11 cellular contexts compared by ENCODE assay signal in the genomic region with DNA sequence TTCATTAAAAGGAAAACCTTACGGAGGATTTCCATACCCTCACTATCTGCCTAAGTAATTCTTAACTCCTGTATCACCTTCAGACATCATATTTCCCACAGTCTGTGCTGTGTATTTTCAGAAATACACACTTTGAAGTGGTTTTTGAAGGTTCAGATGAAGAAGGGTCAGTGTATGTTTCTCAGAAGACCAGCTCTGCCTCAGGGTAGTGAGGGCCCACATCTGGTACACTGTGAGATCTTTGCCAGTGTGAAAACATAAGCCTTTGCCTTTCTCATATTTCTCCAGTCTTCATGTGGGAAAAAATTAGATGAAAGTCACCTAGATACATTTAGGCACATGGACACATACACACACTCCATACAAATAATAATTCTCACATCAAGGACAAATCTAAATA.
"Had no signal": no experiment of that assay in that cellular context is flagged by ENCODE, and none has a peak within 500 bp of the region (broad histone marks: within the 10 kb centered on the region; RNA-seq: fewer than 3 reads in every experiment).

No MANE protein-coding gene starts in this region.

- H3K9me3 ChIP-seq: upper lobe of left lung had no signal

- H3K4me1 ChIP-seq: upper lobe of left lung had no signal

- H3K36me3 ChIP-seq: upper lobe of left lung had no signal

- H3K27me3 ChIP-seq: upper lobe of left lung had no signal

- DNase-seq: activated CD4-positive, alpha-beta T cell treated with anti-CD3 and anti-CD28 coated beads, Interleukin-2, amount 50 U/mL, for 48 hours; activated CD8-positive, alpha-beta memory T cell treated with anti-CD3 and anti-CD28 coated beads, Interleukin-2, amount 10 ng/mL, durations not matched to agents 7 days and 5 days; activated effector memory CD4-positive, alpha-beta T cell treated with Interleukin-2 at 50 U/mL for 16 hours; activated T-cell treated with anti-CD3 and anti-CD28 coated beads, Interleukin-2, amount 50 U/mL, for 24 hours; dermis blood vessel endothelial cell; natural killer cell; stimulated activated CD4-positive, alpha-beta T cell treated with anti-CD3 and anti-CD28 coated beads, Interleukin-12 subunit alpha, Interleukin-12 subunit beta, amount 100 ng/mL, for 4 hours; stimulated activated naive CD4-positive, alpha-beta T cell; upper lobe of left lung had no signal

- H3K27ac ChIP-seq: upper lobe of left lung had no signal

- ATAC-seq: activated CD4-positive, CD25-positive, alpha-beta regulatory T cell treated with anti-CD3 and anti-CD28 coated beads, Interleukin-2, amount 50 U/mL, for 24 hours; activated CD8-positive, alpha-beta memory T cell treated with anti-CD3 and anti-CD28 coated beads, Interleukin-2, amount 10 ng/mL, durations not matched to agents 7 days and 5 days; natural killer cell; sciatic nerve had no signal

- H3K4me3 ChIP-seq: upper lobe of left lung had no signal
